18 cellular contexts compared by ENCODE assay signal in genomic region chr3:133881987-133882825, GRCh38. TPM values are rescaled to one million over a fixed set of nuclear protein-coding genes. Genes with fewer than 3 reads are reported as not detected.
DNase-seq lines count a peak whose midpoint lies in the region; ATAC-seq and TF ChIP-seq lines count a peak whose summit lies in the region.
"Had no signal": no experiment of that assay in that cellular context is flagged by ENCODE, and none has a peak within 500 bp of the region (broad histone marks: within the 10 kb centered on the region; RNA-seq: fewer than 3 reads in every experiment).

No MANE protein-coding gene starts in this region.

- no peaks in the 10 kb centered on the region for H3K9me3 ChIP-seq in gastrocnemius medialis
- H3K9me3 ChIP-seq: esophagus squamous epithelium, right lobe of liver had no signal

- no peaks in the 10 kb centered on the region for H3K4me1 ChIP-seq in gastrocnemius medialis
- H3K4me1 ChIP-seq: esophagus squamous epithelium, right lobe of liver had no signal

- no peak for TF ChIP-seq POLR2A in NB4 (IDR thresholded peaks at IDR 0.05; ENCODE audit: extremely low read depth, insufficient read length)
- TF ChIP-seq POLR2A in gastrocnemius medialis (IDR thresholded peaks at IDR 0.05), result no peak

- ATAC-seq in activated CD4-positive, alpha-beta T cell treated with anti-CD3 and anti-CD28 coated beads for 36 hours, result peak; percentile 85
- peak; percentile 77 for ATAC-seq in stimulated activated effector memory CD8-positive, alpha-beta T cell treated with anti-CD3 and anti-CD28 coated beads, Interleukin-12 subunit alpha, Interleukin-12 subunit beta, amount 100 ng/mL, for 72 hours
- ATAC-seq in GM18498 (IDR thresholded peaks at IDR 0.05; ENCODE audit: unreplicated experiment) (no peak), gastrocnemius medialis (no peak)
- ATAC-seq: right lobe of liver had no signal

- no peak overlapping the region for H3K27ac Mint-ChIP-seq in activated CD4-positive, alpha-beta T cell treated with anti-CD3 and anti-CD28 coated beads for 36 hours
- H3K27ac Mint-ChIP-seq in stimulated activated effector memory CD8-positive, alpha-beta T cell treated with anti-CD3 and anti-CD28 coated beads, Interleukin-12 subunit alpha, Interleukin-12 subunit beta, amount 100 ng/mL, for 72 hours, result peak overlapping the region; percentile 95
- H3K27ac Mint-ChIP-seq: HFFc6, nephron had no signal

- H3K36me3 Mint-ChIP-seq in activated CD4-positive, alpha-beta T cell treated with anti-CD3 and anti-CD28 coated beads for 36 hours (ENCODE audit: low read depth), result no peaks in the 10 kb centered on the region
- peaks cover 5% of the 10 kb centered on the region for H3K36me3 Mint-ChIP-seq in stimulated activated effector memory CD8-positive, alpha-beta T cell treated with anti-CD3 and anti-CD28 coated beads, Interleukin-12 subunit alpha, Interleukin-12 subunit beta, amount 100 ng/mL, for 72 hours

- peaks cover 12% of the 10 kb centered on the region for H3K9me3 Mint-ChIP-seq in activated CD4-positive, alpha-beta T cell treated with anti-CD3 and anti-CD28 coated beads for 36 hours (ENCODE audit: low read depth)
- H3K9me3 Mint-ChIP-seq in stimulated activated effector memory CD8-positive, alpha-beta T cell treated with anti-CD3 and anti-CD28 coated beads, Interleukin-12 subunit alpha, Interleukin-12 subunit beta, amount 100 ng/mL, for 72 hours, result peaks cover 9% of the 10 kb centered on the region

- H3K4me3 Mint-ChIP-seq in activated CD4-positive, alpha-beta T cell treated with anti-CD3 and anti-CD28 coated beads for 36 hours, result no peak overlapping the region
- H3K4me3 Mint-ChIP-seq in stimulated activated effector memory CD8-positive, alpha-beta T cell treated with anti-CD3 and anti-CD28 coated beads, Interleukin-12 subunit alpha, Interleukin-12 subunit beta, amount 100 ng/mL, for 72 hours, result peak overlapping the region; percentile 45
- H3K4me3 Mint-ChIP-seq: HFFc6, nephron had no signal

- no peaks in the 10 kb centered on the region for H3K36me3 ChIP-seq in gastrocnemius medialis
- H3K36me3 ChIP-seq: esophagus squamous epithelium, right lobe of liver had no signal

- H3K27ac ChIP-seq in gastrocnemius medialis, result no peak overlapping the region
- H3K27ac ChIP-seq: esophagus squamous epithelium, HL-60, right lobe of liver, RWPE1 had no signal

- CTCF ChIA-PET in activated CD4-positive, alpha-beta T cell treated with anti-CD3 and anti-CD28 coated beads for 36 hours (lab: Charles Lee), result no interaction called here

- no peak overlapping the region for H3K4me3 ChIP-seq in NB4 (ENCODE audit: low read depth, low read length)
- no peak overlapping the region for H3K4me3 ChIP-seq in epithelial cell of esophagus (ENCODE audit: low read length)
- no peak overlapping the region for H3K4me3 ChIP-seq in gastrocnemius medialis
- H3K4me3 ChIP-seq: esophagus squamous epithelium, right lobe of liver had no signal

- in situ Hi-C loops in gastrocnemius medialis (cut with MboI; ENCODE audit: low sequenced_read_pairs in 4 of 4), result no loop called here

- TF ChIP-seq CTCF in NB4 (IDR thresholded peaks at IDR 0.05; ENCODE audit: low read depth, low read length), result no peak
- no peak for TF ChIP-seq CTCF in epithelial cell of esophagus (IDR thresholded peaks at IDR 0.05; ENCODE audit: insufficient read depth, low read depth, low read length, missing control alignments)
- TF ChIP-seq CTCF in gastrocnemius medialis (IDR thresholded peaks at IDR 0.05 in 4 of 5, conservative IDR thresholded peaks at IDR 0.05 in 1 of 5), result no peak

- H3K4me1 Mint-ChIP-seq in activated CD4-positive, alpha-beta T cell treated with anti-CD3 and anti-CD28 coated beads for 36 hours, result peaks cover 5% of the 10 kb centered on the region
- H3K4me1 Mint-ChIP-seq in stimulated activated effector memory CD8-positive, alpha-beta T cell treated with anti-CD3 and anti-CD28 coated beads, Interleukin-12 subunit alpha, Interleukin-12 subunit beta, amount 100 ng/mL, for 72 hours, result peaks cover 60% of the 10 kb centered on the region
- H3K4me1 Mint-ChIP-seq: nephron had no signal

- no peak for DNase-seq in activated CD4-positive, alpha-beta T cell treated with anti-CD3 and anti-CD28 coated beads for 36 hours
- no peak for DNase-seq in activated CD4-positive, alpha-beta T cell treated with anti-CD3 and anti-CD28 coated beads, Interleukin-2, amount 50 U/mL, for 48 hours
- peak; percentile 40 for DNase-seq in NB4 (ENCODE audit: low read depth)
- peak; percentile 8 for DNase-seq in epithelial cell of esophagus (ENCODE audit: low read depth)
- no peak for DNase-seq in stimulated activated effector memory CD8-positive, alpha-beta T cell treated with anti-CD3 and anti-CD28 coated beads, Interleukin-12 subunit alpha, Interleukin-12 subunit beta, amount 100 ng/mL, for 72 hours (ENCODE audit: low spot score in 2 of 2)
- DNase-seq in gastrocnemius medialis, result no peak
- no peak for DNase-seq in NCI-H2081 (lab: John Stamatoyannopoulos, UW)
- DNase-seq: esophagus squamous epithelium; HFFc6; NCI-H2029 treated with DMSO at 0.1 percent for 48 hours; NCI-H526 treated with DMSO at 0.1 percent for 48 hours; stimulated activated CD4-positive, alpha-beta T cell treated with anti-CD3 and anti-CD28 coated beads, Interleukin-4, amount 100 ng/mL, for 4 hours; T-helper 9 cell had no signal

- no peaks in the 10 kb centered on the region for H3K27me3 Mint-ChIP-seq in activated CD4-positive, alpha-beta T cell treated with anti-CD3 and anti-CD28 coated beads for 36 hours

- intact Hi-C loops in activated CD4-positive, alpha-beta T cell treated with anti-CD3 and anti-CD28 coated beads for 36 hours (cut with DNase I, micrococcal nuclease), result no loop called here
- intact Hi-C loops in gastrocnemius medialis (cut with DNase I; ENCODE audit: low total_unique reads), result no loop called here

- POLR2A ChIA-PET in activated CD4-positive, alpha-beta T cell treated with anti-CD3 and anti-CD28 coated beads for 36 hours (lab: Charles Lee), result no interaction called here

- no peaks in the 10 kb centered on the region for H3K27me3 ChIP-seq in gastrocnemius medialis
- H3K27me3 ChIP-seq: esophagus squamous epithelium, right lobe of liver had no signal

RNA-seq across cellular contexts. Expression of gene RAB6B, which starts 13.5 kb away (rescaled TPM):
- total RNA-seq in activated CD4-positive, alpha-beta T cell treated with anti-CD3 and anti-CD28 coated beads for 36 hours, result under 1 TPM; 0.23 to 0.51 TPM
- 1 to 10 TPM in 1 of 4 donors, under 1 TPM in 3; 0.31 to 1.1 (median 0.72) TPM for total RNA-seq in gastrocnemius medialis

Comparison
In these comparisons a context has a peak if more than half of its experiments do, and no peak if none do; other contexts are left out.
1. ATAC-seq: peak in activated CD4-positive, alpha-beta T cell treated with anti-CD3 and anti-CD28 coated beads for 36 hours (single experiment) and stimulated activated effector memory CD8-positive, alpha-beta T cell treated with anti-CD3 and anti-CD28 coated beads, Interleukin-12 subunit alpha, Interleukin-12 subunit beta, amount 100 ng/mL, for 72 hours (single experiment); none in GM18498 (single experiment) and gastrocnemius medialis (0 of 2).
2. DNase-seq: peak in NB4 (single experiment) and epithelial cell of esophagus (single experiment); none in activated CD4-positive, alpha-beta T cell treated with anti-CD3 and anti-CD28 coated beads for 36 hours (single experiment), activated CD4-positive, alpha-beta T cell treated with anti-CD3 and anti-CD28 coated beads, Interleukin-2, amount 50 U/mL, for 48 hours (0 of 2), stimulated activated effector memory CD8-positive, alpha-beta T cell treated with anti-CD3 and anti-CD28 coated beads, Interleukin-12 subunit alpha, Interleukin-12 subunit beta, amount 100 ng/mL, for 72 hours (0 of 2), gastrocnemius medialis (0 of 2) and NCI-H2081 (0 of 2).